9 cellular contexts compared by ENCODE assay signal in genomic region chr2:32626591-32627221, GRCh38. TPM values are rescaled to one million over a fixed set of nuclear protein-coding genes. Genes with fewer than 3 reads are reported as not detected.
DNase-seq lines count a peak whose midpoint lies in the region; ATAC-seq, FAIRE-seq and TF ChIP-seq lines count a peak whose summit lies in the region.
"Had no signal": no experiment of that assay in that cellular context is flagged by ENCODE, and none has a peak within 500 bp of the region (broad histone marks: within the 10 kb centered on the region; RNA-seq: fewer than 3 reads in every experiment).

No MANE protein-coding gene starts in this region.

- no peak for ATAC-seq in left colon

- 72 to 77% methylated on average over 13 of the region's 13 CpGs for WGBS in ectodermal cell, 2 experiments
- 44 to 57% (median 51%) methylated on average over 13 of the region's 13 CpGs for WGBS in ovary, 3 donors

- intact Hi-C loops in ovary (cut with DNase I) (no loop called here), left colon (cut with DNase I, micrococcal nuclease) (no loop called here)

- TF ChIP-seq CTCF in ovary (IDR thresholded peaks at IDR 0.05) (no peak), D721Med (IDR thresholded peaks at IDR 0.05; ENCODE audit: insufficient read depth, missing control alignments) (no peak)

- H3K4me1 ChIP-seq in ectodermal cell (ENCODE audit: control insufficient read depth, insufficient read depth, low read length), result no peaks in the 10 kb centered on the region
- H3K4me1 ChIP-seq in ovary (ENCODE audit: insufficient read depth), result peaks cover 7% of the 10 kb centered on the region

- peak; percentile 8 for DNase-seq in ELR (ENCODE audit: low read depth)
- DNase-seq in NCI-H2227 (lab: John Stamatoyannopoulos, UW; ENCODE audit: unreplicated experiment), result peak; percentile 30
- DNase-seq in ovary, result no peak
- DNase-seq in D721Med (ENCODE audit: insufficient read length, low spot score), result no peak
- DNase-seq in left colon, result no peak
- DNase-seq in NCI-H2196 treated with DMSO at 0.1 percent for 48 hours (lab: John Stamatoyannopoulos, UW; ENCODE audit: unreplicated experiment), result no peak
- DNase-seq: kidney glomerular epithelial cell, T-helper 9 cell had no signal

- FAIRE-seq in D721Med (lab: Jason Lieb, UNC), result no peak

- no peak for TF ChIP-seq POLR2A in ovary (IDR thresholded peaks at IDR 0.05)

- H3K4me3 ChIP-seq in ectodermal cell (ENCODE audit: insufficient read depth, low read depth, low read length), result peak overlapping the region; percentile 80
- H3K4me3 ChIP-seq in ovary, result peak overlapping the region; percentile 79

- no peaks in the 10 kb centered on the region for H3K36me3 ChIP-seq in ectodermal cell (ENCODE audit: control insufficient read depth, insufficient read depth, low read length)
- no peaks in the 10 kb centered on the region for H3K36me3 ChIP-seq in ovary

- H3K27me3 ChIP-seq in ectodermal cell (ENCODE audit: control insufficient read depth, insufficient read depth, low read length, poor library complexity, severe bottlenecking), result peaks cover 4% of the 10 kb centered on the region
- H3K27me3 ChIP-seq in ovary, result no peaks in the 10 kb centered on the region

- no peak overlapping the region for H3K27ac ChIP-seq in ectodermal cell (ENCODE audit: insufficient read depth, low read depth, low read length, poor library complexity, severe bottlenecking)
- H3K27ac ChIP-seq in ovary, result no peak overlapping the region

- no peaks in the 10 kb centered on the region for H3K9me3 ChIP-seq in ectodermal cell (ENCODE audit: control insufficient read depth, low read length)
- no peaks in the 10 kb centered on the region for H3K9me3 ChIP-seq in ovary

- TF ChIP-seq EP300 in ovary (IDR thresholded peaks at IDR 0.05), result no peak

RNA-seq across cellular contexts. Expression of gene TTC27, which starts 1.1 kb away (rescaled TPM):
- 17.6 TPM for polyA plus RNA-seq in ectodermal cell (2013, experiment 1 of 4)
- 18.6 TPM for polyA plus RNA-seq in ectodermal cell (2013, experiment 2 of 4)
- polyA plus RNA-seq in ectodermal cell (2013, experiment 3 of 4), result 13.7 TPM
- polyA plus RNA-seq in ectodermal cell (2013, experiment 4 of 4), result 15.0 TPM
- 10 to 100 TPM; 11.0 to 21.2 (median 16.8) TPM for total RNA-seq in ovary
- polyA plus RNA-seq in ovary, result 10 to 100 TPM in 1 of 2 donors, 1 to 10 TPM in 1; 9.9 to 15.3 TPM
- 10 to 100 TPM in 1 of 2 donors, 1 to 10 TPM in 1; 8.9 to 10.7 TPM for total RNA-seq in left colon

Comparison
In these comparisons a context has a peak if more than half of its experiments do, and no peak if none do; other contexts are left out.
1. DNase-seq: peak in ELR (single experiment) and NCI-H2227 (single experiment); none in ovary (0 of 5), D721Med (single experiment), left colon (0 of 2) and NCI-H2196 treated with DMSO at 0.1 percent for 48 hours (single experiment).